Comparison of ENCODE assay signal across 11 cellular contexts in genomic region chr5:174312270-174312617, GRCh38.
DNase-seq lines count a peak whose midpoint lies in the region; ATAC-seq, FAIRE-seq and TF ChIP-seq lines count a peak whose summit lies in the region.
"Had no signal": no experiment of that assay in that cellular context is flagged by ENCODE, and none has a peak within 500 bp of the region (broad histone marks: within the 10 kb centered on the region; RNA-seq: fewer than 3 reads in every experiment).

No MANE protein-coding gene starts in this region.

- no peak overlapping the region for H3K27ac ChIP-seq in heart left ventricle
- no peak overlapping the region for H3K27ac ChIP-seq in right cardiac atrium (ENCODE audit: low read length)
- H3K27ac ChIP-seq in MM.1S (ENCODE audit: low read length): no peak overlapping the region
- no peak overlapping the region for H3K27ac ChIP-seq in keratinocyte (ENCODE audit: control insufficient read depth, insufficient read depth, low read length)
- no peak overlapping the region for H3K27ac ChIP-seq in thoracic aorta
- H3K27ac ChIP-seq: pancreas had no signal

- H3F3A ChIP-seq in MM.1S (ENCODE audit: insufficient read depth, low read length): no peaks in the 10 kb centered on the region

- H3K4me3 ChIP-seq in heart left ventricle: peak overlapping the region in 10 of 12 donors; percentile 26 to 61 (median 50)
- no peak overlapping the region for H3K4me3 ChIP-seq in right cardiac atrium (ENCODE audit: low read length)
- H3K4me3 ChIP-seq in MM.1S (ENCODE audit: low read length): peak overlapping the region; percentile 8; the same call in 1 of the 2 replicates
- H3K4me3 ChIP-seq in keratinocyte (ENCODE audit: control insufficient read depth in 2 of 3, extremely low read depth in 1 of 3, insufficient read depth in 2 of 3, low read depth in 1 of 3, low read length in 3 of 3): no peak overlapping the region
- peak overlapping the region; percentile 75 for H3K4me3 ChIP-seq in thoracic aorta

- H3K4me2 ChIP-seq in MM.1S (ENCODE audit: low read depth, low read length): peak overlapping the region; percentile 58
- H3K4me2 ChIP-seq in keratinocyte (ENCODE audit: control insufficient read depth, extremely low read depth, insufficient read depth, low read depth, low read length): peak overlapping the region; percentile 41

- no peaks in the 10 kb centered on the region for H3K9me1 ChIP-seq in keratinocyte (ENCODE audit: control insufficient read depth, extremely low read depth, insufficient read depth, low read length)

- H4K20me1 ChIP-seq in MM.1S (ENCODE audit: insufficient read depth, low read length) (no peaks in the 10 kb centered on the region), keratinocyte (ENCODE audit: control insufficient read depth, extremely low read depth, insufficient read depth, low read length) (no peaks in the 10 kb centered on the region)

- no peak for TF ChIP-seq POLR2A in heart left ventricle (IDR thresholded peaks at IDR 0.05)

- no peak for ATAC-seq in heart left ventricle
- no peak for ATAC-seq in right cardiac atrium
- no peak for ATAC-seq in thoracic aorta (ENCODE audit: insufficient number of reproducible peaks, low FRiP score, low read depth)
- ATAC-seq in GM18873 (IDR thresholded peaks at IDR 0.05; ENCODE audit: low FRiP score, unreplicated experiment): no peak

- no peak for FAIRE-seq in keratinocyte (lab: Jason Lieb, UNC)
- FAIRE-seq: kidney, pancreas had no signal

- peaks cover 0 to 36% (median 5%) of the 10 kb centered on the region in 9 donors for H3K27me3 ChIP-seq in heart left ventricle
- no peaks in the 10 kb centered on the region for H3K27me3 ChIP-seq in right cardiac atrium (ENCODE audit: control insufficient read depth, insufficient read depth)
- no peaks in the 10 kb centered on the region for H3K27me3 ChIP-seq in MM.1S (replicated peaks; ENCODE audit: insufficient read depth, low read length)
- H3K27me3 ChIP-seq in keratinocyte (ENCODE audit: control insufficient read depth, extremely low read depth, insufficient read depth, low read length): peaks cover 6% of the 10 kb centered on the region
- no peaks in the 10 kb centered on the region for H3K27me3 ChIP-seq in thoracic aorta (replicated peaks; ENCODE audit: insufficient read depth)
- H3K27me3 ChIP-seq: pancreas had no signal

- H3K4me1 ChIP-seq in heart left ventricle: peaks cover 0 to 14% (median 4%) of the 10 kb centered on the region in 12 donors
- H3K4me1 ChIP-seq in right cardiac atrium (ENCODE audit: control insufficient read depth, insufficient read depth, low read length): no peaks in the 10 kb centered on the region
- no peaks in the 10 kb centered on the region; the same call in 1 of the 2 replicates for H3K4me1 ChIP-seq in MM.1S (ENCODE audit: low read length)
- no peaks in the 10 kb centered on the region for H3K4me1 ChIP-seq in keratinocyte (ENCODE audit: control insufficient read depth, extremely low read depth, insufficient read depth, low read length)
- H3K4me1 ChIP-seq in thoracic aorta (ENCODE audit: control insufficient read depth in 1 of 2, low read depth in 2 of 2): peaks cover 0 to 10% of the 10 kb centered on the region in 2 donors
- H3K4me1 ChIP-seq: HAP-1, pancreas had no signal

- TF ChIP-seq CTCF in heart left ventricle (IDR thresholded peaks at IDR 0.05) (peak in 3 of 12 donors; percentile 0 to 14 (median 4)), MM.1S (IDR thresholded peaks at IDR 0.05; ENCODE audit: low read length) (no peak), keratinocyte (optimal IDR thresholded peaks at IDR 0.05 in 1 of 3, IDR thresholded peaks at IDR 0.05 in 1 of 3, conservative IDR thresholded peaks at IDR 0.05 in 1 of 3; ENCODE audit: extremely low read depth in 1 of 3, insufficient read depth in 2 of 3, low read length in 3 of 3) (no peak), thoracic aorta (IDR thresholded peaks at IDR 0.05) (no peak)

- H3K9me2 ChIP-seq in MM.1S (replicated peaks; ENCODE audit: insufficient read depth, low read length): no peaks in the 10 kb centered on the region

- dilution Hi-C loops in keratinocyte (cut with MboI; ENCODE audit: extremely low pct_ligation_motif_present, low sequenced_read_pairs): no loop called here

- 28 to 45% (median 36%) methylated on average over 8 to 25 of the region's 25 CpGs for WGBS in heart left ventricle, 4 donors
- 29% methylated on average over 25 of the region's 25 CpGs for WGBS in right cardiac atrium

- H3K9ac ChIP-seq in MM.1S (ENCODE audit: low read length) (peak overlapping the region; percentile 10; the same call in 1 of the 2 replicates), keratinocyte (ENCODE audit: control insufficient read depth, extremely low read depth, insufficient read depth, low read length) (no peak overlapping the region)

- no peaks in the 10 kb centered on the region for H3K36me3 ChIP-seq in heart left ventricle
- H3K36me3 ChIP-seq in MM.1S (replicated peaks; ENCODE audit: insufficient read depth, low read length): no peaks in the 10 kb centered on the region
- no peaks in the 10 kb centered on the region for H3K36me3 ChIP-seq in keratinocyte (ENCODE audit: control insufficient read depth in 2 of 2, extremely low read depth in 1 of 2, insufficient read depth in 2 of 2, low read length in 2 of 2)
- H3K36me3 ChIP-seq in thoracic aorta: no peaks in the 10 kb centered on the region
- H3K36me3 ChIP-seq: HAP-1, pancreas had no signal

- peak overlapping the region; percentile 60; the same call in 1 of the 2 replicates for H2AFZ ChIP-seq in MM.1S (ENCODE audit: low read length)
- H2AFZ ChIP-seq in keratinocyte (ENCODE audit: control insufficient read depth, low read length): no peak overlapping the region

- H3K9me3 ChIP-seq in heart left ventricle (no peaks in the 10 kb centered on the region), right cardiac atrium (ENCODE audit: control insufficient read depth, low read length) (no peaks in the 10 kb centered on the region), MM.1S (replicated peaks; ENCODE audit: insufficient read depth, low read length) (no peaks in the 10 kb centered on the region), keratinocyte (ENCODE audit: control insufficient read depth, low read depth, low read length) (no peaks in the 10 kb centered on the region), thoracic aorta (no peaks in the 10 kb centered on the region)
- H3K9me3 ChIP-seq: HAP-1, pancreas had no signal

- intact Hi-C loops in heart left ventricle (cut with DNase I): loop anchor here in 9 of 10 donors (1.0 to 10.0 kb wide), 9 partner anchors 265 to 1017 kb away; partner anchors contain the start of genes NSG2 (in 6 of the 9), BOD1 (in 4 of the 9) and C5orf47 (in 1 of the 9)
- intact Hi-C loops in right cardiac atrium (cut with DNase I): loop anchor here in 3 of 4 donors (2.0 to 10.0 kb wide), 5 partner anchors 267 to 690 kb away; partner anchors contain the start of gene NSG2 (in 2 of the 3)

- H3K79me2 ChIP-seq in MM.1S (ENCODE audit: low read length) (no peaks in the 10 kb centered on the region), keratinocyte (ENCODE audit: control insufficient read depth, insufficient read depth, low read length) (no peaks in the 10 kb centered on the region)

- DNase-seq in heart left ventricle (no peak), right cardiac atrium (no peak), MM.1S (no peak), keratinocyte (ENCODE audit: low read depth, low spot score) (no peak), thoracic aorta (ENCODE audit: low spot score) (no peak), activated T-cell treated with anti-CD3 and anti-CD28 coated beads for 4 hours (no peak)
- no peak for DNase-seq in activated T-cell treated with anti-CD3 and anti-CD28 coated beads, Interleukin-2, amount 50 U/mL, for 48 hours

Comparison
In these comparisons a context has a peak if more than half of its experiments do, and no peak if none do; other contexts are left out.
1. H3K4me3 ChIP-seq: peak in heart left ventricle (10 of 12), MM.1S (single experiment) and thoracic aorta (single experiment); none in right cardiac atrium (single experiment) and keratinocyte (0 of 3).